ENCODE assay signal across 17 cellular contexts in the genomic region with DNA sequence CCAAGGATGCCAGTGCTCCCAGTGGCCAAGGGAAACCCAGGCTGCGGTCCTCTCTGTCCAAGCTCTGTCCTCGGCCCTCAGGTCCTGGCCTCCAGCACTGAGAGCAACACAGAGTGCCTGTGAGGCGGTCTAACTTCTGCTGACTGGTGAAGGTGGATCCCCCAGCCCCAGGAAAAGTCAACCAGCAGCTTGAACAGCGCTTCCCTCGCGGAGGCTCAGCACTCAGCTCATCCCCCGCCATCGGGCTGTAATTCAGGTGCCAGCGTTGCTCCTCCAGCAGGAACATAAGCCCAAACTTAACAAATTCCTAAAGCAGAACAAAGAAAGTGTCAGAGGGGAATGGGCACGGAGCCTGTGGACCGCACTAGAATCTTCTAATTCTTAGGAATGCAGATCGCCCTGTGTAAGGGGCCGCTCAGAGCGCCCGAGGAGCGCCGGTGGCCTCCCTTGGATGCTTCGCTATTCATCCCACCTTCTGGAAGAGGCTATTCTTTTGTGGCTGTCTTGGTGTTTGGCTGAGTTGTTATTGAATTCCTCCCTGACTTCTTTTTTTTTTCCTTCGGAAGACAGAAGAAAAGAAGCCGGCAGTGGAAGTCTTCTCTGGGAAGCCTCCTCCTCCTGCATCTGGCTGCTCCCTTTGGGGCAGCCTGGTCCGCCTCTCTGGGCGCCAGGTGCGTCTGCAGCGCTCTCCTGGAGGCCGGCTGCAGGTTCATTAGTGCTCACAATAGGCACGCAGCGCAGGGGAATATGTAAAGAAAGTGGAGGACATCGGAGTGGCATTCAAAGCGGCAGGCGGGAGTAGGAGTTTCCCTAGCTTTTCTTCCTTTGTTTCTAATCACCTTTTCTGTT.
DNase-seq lines count a peak whose midpoint lies in the region; ATAC-seq and TF ChIP-seq lines count a peak whose summit lies in the region.
"Had no signal": no experiment of that assay in that cellular context is flagged by ENCODE, and none has a peak within 500 bp of the region (broad histone marks: within the 10 kb centered on the region; RNA-seq: fewer than 3 reads in every experiment).

No MANE protein-coding gene starts in this region.

- peak overlapping the region; percentile 77 for H3K4me3 Mint-ChIP-seq in type B pancreatic cell
- H3K4me3 Mint-ChIP-seq: activated CD4-positive, alpha-beta T cell treated with anti-CD3 and anti-CD28 coated beads, Interleukin-2, amount 10 ng/mL, durations not matched to agents 24 days and 14 days had no signal

- in situ Hi-C loops in mammary epithelial cell (cut with MboI; ENCODE audit: low sequenced_read_pairs in 2 of 2), result no loop called here

- H3K9me3 ChIP-seq in left ventricle myocardium inferior (replicated peaks) (no peaks in the 10 kb centered on the region), right atrium auricular region (no peaks in the 10 kb centered on the region), mammary epithelial cell (replicated peaks; ENCODE audit: insufficient read depth, low read length) (no peaks in the 10 kb centered on the region), aorta (ENCODE audit: control insufficient read depth, low read length) (peaks cover 3% of the 10 kb centered on the region), tibial nerve (no peaks in the 10 kb centered on the region)
- H3K9me3 ChIP-seq: A549, lower lobe of right lung, ovary, transverse colon had no signal

- H3K27ac Mint-ChIP-seq in type B pancreatic cell, result peak overlapping the region; percentile 20
- H3K27ac Mint-ChIP-seq: activated CD4-positive, alpha-beta T cell treated with anti-CD3 and anti-CD28 coated beads, Interleukin-2, amount 10 ng/mL, durations not matched to agents 24 days and 14 days; CD8-positive, alpha-beta memory T cell had no signal

- BruUV-seq in mammary epithelial cell (replicated peaks; lab: Mats Ljungman, UMichigan), result no TSS peak

- no peak overlapping the region for H3K9ac ChIP-seq in mammary epithelial cell (ENCODE audit: insufficient read depth, low read length)

- peaks cover 39% of the 10 kb centered on the region for H3K27me3 ChIP-seq in left ventricle myocardium inferior (ENCODE audit: low read depth)
- no peaks in the 10 kb centered on the region for H3K27me3 ChIP-seq in right atrium auricular region
- peaks cover 4% of the 10 kb centered on the region for H3K27me3 ChIP-seq in mammary epithelial cell (ENCODE audit: insufficient read depth, low read length)
- H3K27me3 ChIP-seq in aorta (ENCODE audit: control insufficient read depth in 1 of 2, insufficient read depth in 2 of 2, low read length in 1 of 2), result peaks cover 0 to 1% of the 10 kb centered on the region in 2 donors
- H3K27me3 ChIP-seq in tibial nerve, result no peaks in the 10 kb centered on the region
- H3K27me3 ChIP-seq: ovary had no signal

- 8% methylated on average over 26 of the region's 30 CpGs for WGBS in mammary epithelial cell (ENCODE audit: low coverage, missing lambda C conversion rate)
- WGBS in aorta, 2 donors, result 6 to 7% methylated on average over 30 of the region's 30 CpGs
- whole genome bisulfite sequencing in tibial nerve, 2 donors, result 18 to 19% methylated on average over 30 of the region's 30 CpGs

- peak overlapping the region; percentile 37 for H3K4me2 ChIP-seq in mammary epithelial cell (ENCODE audit: insufficient read depth, low read depth, low read length)
- H3K4me2 ChIP-seq: A549 had no signal

- H3K36me3 ChIP-seq in left ventricle myocardium inferior (no peaks in the 10 kb centered on the region), right atrium auricular region (no peaks in the 10 kb centered on the region), mammary epithelial cell (ENCODE audit: insufficient read depth, low read length) (no peaks in the 10 kb centered on the region), aorta (ENCODE audit: control insufficient read depth in 1 of 2, insufficient read depth in 2 of 2, low read length in 1 of 2) (no peaks in the 10 kb centered on the region), tibial nerve (no peaks in the 10 kb centered on the region)
- H3K36me3 ChIP-seq: lower lobe of right lung, ovary, transverse colon had no signal

- H3K27ac ChIP-seq in left ventricle myocardium inferior (replicated peaks) (no peak overlapping the region), right atrium auricular region (no peak overlapping the region), mammary epithelial cell (ENCODE audit: insufficient read depth, low read depth, low read length) (no peak overlapping the region), aorta (ENCODE audit: low read depth in 1 of 2, low read length in 2 of 2) (no peak overlapping the region), tibial nerve (no peak overlapping the region)
- H3K27ac ChIP-seq: A549, lower lobe of right lung, ovary, transverse colon had no signal

- H3K79me2 ChIP-seq in mammary epithelial cell (ENCODE audit: insufficient read depth, low read length), result no peaks in the 10 kb centered on the region

- H4K20me1 ChIP-seq in mammary epithelial cell (ENCODE audit: insufficient read depth, low read length), result no peaks in the 10 kb centered on the region

- dilution Hi-C loops in mammary epithelial cell (cut with HindIII; ENCODE audit: low sequenced_read_pairs), result no loop called here

- H3K27me3 Mint-ChIP-seq in type B pancreatic cell, result peaks cover 52% of the 10 kb centered on the region

- H3K4me1 ChIP-seq in left ventricle myocardium inferior, result no peaks in the 10 kb centered on the region
- H3K4me1 ChIP-seq in right atrium auricular region, result no peaks in the 10 kb centered on the region
- no peaks in the 10 kb centered on the region for H3K4me1 ChIP-seq in mammary epithelial cell (ENCODE audit: insufficient read depth, low read length)
- H3K4me1 ChIP-seq in aorta (ENCODE audit: control insufficient read depth in 1 of 2, insufficient read depth in 2 of 2, low read length in 2 of 2), result no peaks in the 10 kb centered on the region
- peaks cover 0 to 14% (median 0%) of the 10 kb centered on the region in 4 donors for H3K4me1 ChIP-seq in tibial nerve
- H3K4me1 ChIP-seq: A549, lower lobe of right lung, transverse colon had no signal

- TF ChIP-seq CTCF in left ventricle myocardium inferior (IDR thresholded peaks at IDR 0.05; ENCODE audit: borderline replicate concordance) (no peak), right atrium auricular region (IDR thresholded peaks at IDR 0.05) (no peak), mammary epithelial cell (conservative IDR thresholded peaks at IDR 0.05 in 1 of 2, IDR thresholded peaks at IDR 0.05 in 1 of 2; ENCODE audit: extremely low read depth in 1 of 2, insufficient read depth in 1 of 2, low read depth in 1 of 2, low read length in 2 of 2) (no peak), type B pancreatic cell (conservative IDR thresholded peaks at IDR 0.05) (no peak), tibial nerve (IDR thresholded peaks at IDR 0.05) (no peak)

- peaks cover 25% of the 10 kb centered on the region for H3K4me1 Mint-ChIP-seq in type B pancreatic cell (ENCODE audit: unreplicated experiment)
- H3K4me1 Mint-ChIP-seq: activated CD4-positive, alpha-beta T cell treated with anti-CD3 and anti-CD28 coated beads, Interleukin-2, amount 10 ng/mL, durations not matched to agents 24 days and 14 days; CD8-positive, alpha-beta memory T cell had no signal

- TF ChIP-seq POLR2A in tibial nerve (IDR thresholded peaks at IDR 0.05), result no peak

- TF ChIP-seq EP300 in tibial nerve (IDR thresholded peaks at IDR 0.05), result no peak

- H2AFZ ChIP-seq in mammary epithelial cell (ENCODE audit: low read depth, low read length), result peak overlapping the region; percentile 2

- CTCF ChIA-PET in mammary epithelial cell (lab: Charles Lee; ENCODE audit: low non-redundant PET), result no interaction called here

- H3K4me3 ChIP-seq in left ventricle myocardium inferior, result peak overlapping the region; percentile 19
- H3K4me3 ChIP-seq in right atrium auricular region, result no peak overlapping the region
- H3K4me3 ChIP-seq in mammary epithelial cell (replicated peaks in 1 of 3; ENCODE audit: insufficient read depth in 1 of 3, low read depth in 2 of 3, low read length in 3 of 3), result no peak overlapping the region
- H3K4me3 ChIP-seq in aorta (ENCODE audit: low read length in 2 of 2), result no peak overlapping the region
- H3K4me3 ChIP-seq in tibial nerve, result peak overlapping the region in 2 of 4 donors; percentile 0 to 20
- H3K4me3 ChIP-seq: A549, lower lobe of right lung, ovary, transverse colon had no signal

- no peaks in the 10 kb centered on the region for H3K9me3 Mint-ChIP-seq in type B pancreatic cell
- H3K9me3 Mint-ChIP-seq: activated CD4-positive, alpha-beta T cell treated with anti-CD3 and anti-CD28 coated beads, Interleukin-2, amount 10 ng/mL, durations not matched to agents 24 days and 14 days had no signal

- ATAC-seq in aorta (ENCODE audit: low FRiP score), result no peak
- ATAC-seq: A549, lower lobe of right lung had no signal

- no peaks in the 10 kb centered on the region for H3K36me3 Mint-ChIP-seq in type B pancreatic cell

- DNase-seq in left ventricle myocardium inferior, result no peak
- no peak for DNase-seq in right atrium auricular region (ENCODE audit: low spot score)
- DNase-seq in mammary epithelial cell, result peak; percentile 11
- DNase-seq in iPS-NIHi7 (ENCODE audit: extremely low spot score), result peak; percentile 44
- no peak for DNase-seq in type B pancreatic cell (ENCODE audit: extremely low spot score, unreplicated experiment)
- no peak for DNase-seq in aorta
- no peak for DNase-seq in dermis blood vessel endothelial cell
- no peak for DNase-seq in tibial nerve (ENCODE audit: low spot score in 2 of 2)
- DNase-seq: activated CD4-positive, alpha-beta T cell treated with anti-CD3 and anti-CD28 coated beads, Interleukin-2, amount 10 ng/mL, durations not matched to agents 24 days and 14 days; amygdala; CD8-positive, alpha-beta memory T cell; KG1; lower lobe of right lung; NCI-H1694 treated with DMSO at 0.1 percent for 48 hours; transverse colon had no signal

- intact Hi-C loops in left ventricle myocardium inferior (cut with micrococcal nuclease), result no loop called here
- intact Hi-C loops in mammary epithelial cell (cut with micrococcal nuclease), result no loop called here
- intact Hi-C loops in aorta (cut with DNase I), result no loop called here

Comparison
In these comparisons a context has a peak if more than half of its experiments do, and no peak if none do; other contexts are left out.
1. DNase-seq: peak in mammary epithelial cell (single experiment) and iPS-NIHi7 (single experiment); none in left ventricle myocardium inferior (single experiment), right atrium auricular region (single experiment), type B pancreatic cell (single experiment), aorta (0 of 2), dermis blood vessel endothelial cell (single experiment) and tibial nerve (0 of 2).